Comparison of ENCODE assay signal across 30 cellular contexts in the genomic region with DNA sequence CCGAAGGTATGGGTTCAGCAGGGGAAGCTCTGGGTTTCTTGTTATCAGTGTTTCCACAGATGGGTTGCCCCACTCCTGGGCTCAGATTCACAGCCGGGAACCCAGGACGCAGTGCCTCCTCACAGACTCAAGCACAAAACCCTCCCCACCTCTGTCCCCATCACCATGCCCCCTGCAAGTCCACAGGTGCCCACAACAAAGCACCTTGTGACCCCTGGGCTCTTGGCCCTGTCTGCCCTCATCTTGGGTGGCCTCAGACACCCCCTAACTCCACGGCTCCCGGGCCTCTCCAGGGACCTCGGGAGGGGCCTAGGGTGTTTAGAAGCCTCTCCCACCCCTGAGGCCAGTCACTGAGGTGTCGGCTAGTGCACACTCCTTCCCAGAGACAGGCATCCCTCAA.
"Had no signal": no experiment of that assay in that cellular context is flagged by ENCODE, and none has a peak within 500 bp of the region (broad histone marks: within the 10 kb centered on the region; RNA-seq: fewer than 3 reads in every experiment).

No MANE protein-coding gene starts in this region.

- H3K27ac Mint-ChIP-seq: activated CD4-positive, alpha-beta T cell treated with anti-CD3 and anti-CD28 coated beads, Interleukin-2, amount 10 ng/mL, durations not matched to agents 7 days and 5 days; activated CD8-positive, alpha-beta T cell treated with anti-CD3 and anti-CD28 coated beads, Interleukin-2, amount 10 ng/mL, durations not matched to agents 7 days and 5 days; activated naive CD4-positive, alpha-beta T cell treated with anti-CD3 and anti-CD28 coated beads for 36 hours; activated naive CD4-positive, alpha-beta T cell treated with anti-CD3 and anti-CD28 coated beads, Interleukin-2, amount 50 U/mL, for 72 hours; activated T-helper 1 cell treated with anti-CD3 and anti-CD28 coated beads, Interleukin-12 subunit alpha, Interleukin-12 subunit beta, Interleukin-2, Interleukin-4 antibody, amounts not matched to agents 30 ng/mL and 10 ng/mL and 1 ng/mL, durations not matched to agents 14 hours and 24 hours and 36 hours had no signal

- H3K4me3 Mint-ChIP-seq: activated CD4-positive, alpha-beta T cell treated with anti-CD3 and anti-CD28 coated beads, Interleukin-2, amount 10 ng/mL, durations not matched to agents 7 days and 5 days; activated CD8-positive, alpha-beta T cell treated with anti-CD3 and anti-CD28 coated beads, Interleukin-2, amount 10 ng/mL, durations not matched to agents 7 days and 5 days; activated naive CD4-positive, alpha-beta T cell treated with anti-CD3 and anti-CD28 coated beads for 36 hours; activated T-cell treated with anti-CD3 and anti-CD28 coated beads, Interleukin-2, amount 50 U/mL, for 4 hours; activated T-helper 1 cell treated with anti-CD3 and anti-CD28 coated beads, Interleukin-12 subunit alpha, Interleukin-12 subunit beta, Interleukin-2, Interleukin-4 antibody, amounts not matched to agents 30 ng/mL and 10 ng/mL and 1 ng/mL, durations not matched to agents 14 hours and 24 hours and 36 hours; central memory CD8-positive, alpha-beta T cell had no signal

- H3K9me3 Mint-ChIP-seq: activated CD4-positive, alpha-beta T cell treated with anti-CD3 and anti-CD28 coated beads, Interleukin-2, amount 10 ng/mL, durations not matched to agents 7 days and 5 days; activated naive CD4-positive, alpha-beta T cell treated with anti-CD3 and anti-CD28 coated beads for 36 hours; activated naive CD4-positive, alpha-beta T cell treated with anti-CD3 and anti-CD28 coated beads, Interleukin-2, amount 50 U/mL, for 72 hours; activated T-cell treated with anti-CD3 and anti-CD28 coated beads, Interleukin-2, amount 50 U/mL, for 4 hours; central memory CD8-positive, alpha-beta T cell had no signal

- H3K4me1 Mint-ChIP-seq: activated CD4-positive, alpha-beta T cell treated with anti-CD3 and anti-CD28 coated beads, Interleukin-2, amount 10 ng/mL, durations not matched to agents 7 days and 5 days; central memory CD8-positive, alpha-beta T cell had no signal

- H3K36me3 Mint-ChIP-seq: activated naive CD4-positive, alpha-beta T cell treated with anti-CD3 and anti-CD28 coated beads, Interleukin-2, amount 50 U/mL, for 72 hours had no signal

- H3K27me3 Mint-ChIP-seq: activated CD4-positive, alpha-beta T cell treated with anti-CD3 and anti-CD28 coated beads, Interleukin-2, amount 10 ng/mL, durations not matched to agents 7 days and 5 days; central memory CD8-positive, alpha-beta T cell had no signal

- DNase-seq: activated CD4-positive, alpha-beta T cell treated with anti-CD3 and anti-CD28 coated beads for 1 hour; activated CD4-positive, alpha-beta T cell treated with anti-CD3 and anti-CD28 coated beads, Interleukin-2, amount 10 ng/mL, durations not matched to agents 7 days and 5 days; activated CD4-positive, alpha-beta T cell treated with anti-CD3 and anti-CD28 coated beads, Interleukin-2, amount 50 U/mL, for 48 hours; activated CD4-positive, CD25-positive, alpha-beta regulatory T cell; activated CD8-positive, alpha-beta memory T cell treated with anti-CD3 and anti-CD28 coated beads, Interleukin-2, amount 50 U/mL, for 4 hours; activated CD8-positive, alpha-beta T cell treated with anti-CD3 and anti-CD28 coated beads, Interleukin-2, amount 10 ng/mL, durations not matched to agents 7 days and 5 days; activated gamma-delta T cell treated with Interleukin-2 at 50 U/mL for 16 hours; activated naive CD4-positive, alpha-beta T cell treated with anti-CD3 and anti-CD28 coated beads for 36 hours; activated T-cell treated with anti-CD3 and anti-CD28 coated beads for 4 hours; activated T-cell treated with anti-CD3 and anti-CD28 coated beads, Interleukin-2, amount 50 U/mL, for 4 hours; amniotic stem cell; brain microvascular endothelial cell; Karpas-422; NCI-H1048; NCI-H1105 treated with DMSO at 0.1 percent for 48 hours; NCI-H1436; NCI-H1694; NCI-H1930; NCI-H2081 treated with DMSO at 0.1 percent for 48 hours; NCI-H226; NCI-H446 treated with DMSO at 0.1 percent for 48 hours; NCI-H524 treated with DMSO at 0.1 percent for 48 hours; SHP77; SJCRH30; T1000; WERI-Rb-1 had no signal

- ATAC-seq: activated CD8-positive, alpha-beta T cell treated with anti-CD3 and anti-CD28 coated beads, Interleukin-2, amount 10 ng/mL, durations not matched to agents 7 days and 5 days; activated naive CD4-positive, alpha-beta T cell treated with anti-CD3 and anti-CD28 coated beads, Interleukin-2, amount 50 U/mL, for 72 hours; activated T-cell treated with anti-CD3 and anti-CD28 coated beads, Interleukin-2, amount 50 U/mL, for 4 hours; Panc1 had no signal
